ENCODE assay signal across 8 cellular contexts in genomic region chr15:58748040-58748786, GRCh38. TPM values are rescaled to one million over a fixed set of nuclear protein-coding genes. Genes with fewer than 3 reads are reported as not detected.
DNase-seq lines count a peak whose midpoint lies in the region; ATAC-seq and TF ChIP-seq lines count a peak whose summit lies in the region.

No MANE protein-coding gene starts in this region.

- peaks cover 0 to 28% (median 27%) of the 10 kb centered on the region in 4 donors for H3K4me1 ChIP-seq in sigmoid colon

- peak overlapping the region; percentile 96 for H3K27ac Mint-ChIP-seq in activated CD8-positive, alpha-beta T cell treated with anti-CD3 and anti-CD28 coated beads, Interleukin-2, amount 10 ng/mL, durations not matched to agents 7 days and 5 days

- H3K36me3 ChIP-seq in sigmoid colon, result no peaks in the 10 kb centered on the region

- H3K27ac ChIP-seq in sigmoid colon, result peak overlapping the region; percentile 98 to 99 (median 98)

- DNase-seq in ELR (ENCODE audit: low read depth), result peak; percentile 30
- DNase-seq in activated CD8-positive, alpha-beta T cell treated with anti-CD3 and anti-CD28 coated beads, Interleukin-2, amount 10 ng/mL, durations not matched to agents 7 days and 5 days, result peak; percentile 62
- no peak for DNase-seq in fibroblast of villous mesenchyme (ENCODE audit: low read depth)
- DNase-seq in sigmoid colon, result no peak
- DNase-seq in middle frontal gyrus (ENCODE audit: extremely low spot score, low spot score), result no peak
- no peak for DNase-seq in NK-92 (lab: John Stamatoyannopoulos, UW; ENCODE audit: unreplicated experiment)
- DNase-seq in NCI-H226, result no peak

- no peaks in the 10 kb centered on the region for H3K27me3 Mint-ChIP-seq in activated CD8-positive, alpha-beta T cell treated with anti-CD3 and anti-CD28 coated beads, Interleukin-2, amount 10 ng/mL, durations not matched to agents 7 days and 5 days (ENCODE audit: low read depth)

- peaks cover 26% of the 10 kb centered on the region for H3K36me3 Mint-ChIP-seq in activated CD8-positive, alpha-beta T cell treated with anti-CD3 and anti-CD28 coated beads, Interleukin-2, amount 10 ng/mL, durations not matched to agents 7 days and 5 days (ENCODE audit: low read depth)

- TF ChIP-seq POLR2A in sigmoid colon (IDR thresholded peaks at IDR 0.05), result no peak

- POLR2A ChIA-PET in activated CD8-positive, alpha-beta T cell treated with anti-CD3 and anti-CD28 coated beads, Interleukin-2, amount 10 ng/mL, durations not matched to agents 7 days and 5 days (lab: Charles Lee), result interaction anchor here (1.0 to 2.1 kb wide), 3 partner anchors 22 to 231 kb away, joined by 3 to 10 read pairs (median 3); partner anchors contain the start of gene MINDY2

- peak; percentile 13 for ATAC-seq in HG03135 (IDR thresholded peaks at IDR 0.05; ENCODE audit: unreplicated experiment)
- ATAC-seq in activated CD8-positive, alpha-beta T cell treated with anti-CD3 and anti-CD28 coated beads, Interleukin-2, amount 10 ng/mL, durations not matched to agents 7 days and 5 days, result no peak

- no peak for TF ChIP-seq CTCF in fibroblast of villous mesenchyme (IDR thresholded peaks at IDR 0.05; ENCODE audit: insufficient read depth, low read depth, low read length)
- no peak for TF ChIP-seq CTCF in sigmoid colon (IDR thresholded peaks at IDR 0.05)

- no peaks in the 10 kb centered on the region for H3K9me3 ChIP-seq in sigmoid colon

- H3K4me3 ChIP-seq in fibroblast of villous mesenchyme (ENCODE audit: low read depth, low read length) (peak overlapping the region; percentile 91), sigmoid colon (peak overlapping the region; percentile 93 to 99 (median 96))

- H3K4me3 Mint-ChIP-seq in activated CD8-positive, alpha-beta T cell treated with anti-CD3 and anti-CD28 coated beads, Interleukin-2, amount 10 ng/mL, durations not matched to agents 7 days and 5 days, result peak overlapping the region; percentile 100

- WGBS in sigmoid colon, 2 donors, result 2 to 4% methylated on average over 13 of the region's 13 CpGs

- intact Hi-C loops in sigmoid colon (cut with DNase I), result loop anchor here (5.0 kb wide), 2 partner anchors 184 to 416 kb away; partner anchors contain the start of gene SLTM

- no peaks in the 10 kb centered on the region for H3K9me3 Mint-ChIP-seq in activated CD8-positive, alpha-beta T cell treated with anti-CD3 and anti-CD28 coated beads, Interleukin-2, amount 10 ng/mL, durations not matched to agents 7 days and 5 days (ENCODE audit: insufficient read depth)

- no peaks in the 10 kb centered on the region for H3K27me3 ChIP-seq in sigmoid colon

- TF ChIP-seq EP300 in sigmoid colon (IDR thresholded peaks at IDR 0.05), result no peak

- H3K4me1 Mint-ChIP-seq in activated CD8-positive, alpha-beta T cell treated with anti-CD3 and anti-CD28 coated beads, Interleukin-2, amount 10 ng/mL, durations not matched to agents 7 days and 5 days (ENCODE audit: low read depth), result peaks cover 46% of the 10 kb centered on the region

- CTCF ChIA-PET in activated CD8-positive, alpha-beta T cell treated with anti-CD3 and anti-CD28 coated beads, Interleukin-2, amount 10 ng/mL, durations not matched to agents 7 days and 5 days (lab: Charles Lee), result interaction anchor here (1.5 to 1.9 kb wide), 3 partner anchors 23 to 231 kb away, joined by 3 to 8 read pairs (median 6); partner anchors contain the start of gene MINDY2

RNA-seq across cellular contexts. Expression of gene ADAM10, which starts 1.3 kb away (rescaled TPM):
- 100 to 1,000 TPM; 133 to 135 TPM for total RNA-seq in activated CD8-positive, alpha-beta T cell treated with anti-CD3 and anti-CD28 coated beads, Interleukin-2, amount 10 ng/mL, durations not matched to agents 7 days and 5 days
- total RNA-seq in fibroblast of villous mesenchyme (135 and 200 TPM in 2 replicates), sigmoid colon (10 to 100 TPM; 44.9 to 70.9 (median 57.5) TPM)
- 10 to 100 TPM in 2 of 3 donors, 1 to 10 TPM in 1; 6.6 to 37.6 (median 11.1) TPM for polyA plus RNA-seq in sigmoid colon

RNA-seq across cellular contexts. Expression of gene MINDY2, which starts 22.9 kb away (rescaled TPM):
- 10 to 100 TPM; 14.9 TPM for total RNA-seq in activated CD8-positive, alpha-beta T cell treated with anti-CD3 and anti-CD28 coated beads, Interleukin-2, amount 10 ng/mL, durations not matched to agents 7 days and 5 days
- total RNA-seq in fibroblast of villous mesenchyme (27.4 and 66.5 TPM in 2 replicates), sigmoid colon (10 to 100 TPM; 18.0 to 28.5 (median 21.2) TPM)
- 1 to 10 TPM; 1.6 to 3.8 (median 1.8) TPM for polyA plus RNA-seq in sigmoid colon

Comparison
In these comparisons a context has a peak if more than half of its experiments do, and no peak if none do; other contexts are left out.
1. DNase-seq: peak in ELR (single experiment) and activated CD8-positive, alpha-beta T cell treated with anti-CD3 and anti-CD28 coated beads, Interleukin-2, amount 10 ng/mL, durations not matched to agents 7 days and 5 days (single experiment); none in fibroblast of villous mesenchyme (single experiment), sigmoid colon (single experiment), middle frontal gyrus (single experiment), NK-92 (single experiment) and NCI-H226 (single experiment).